1 cellular context compared by ENCODE assay signal in genomic region chr7:17016402-17017010, GRCh38.
TF ChIP-seq lines count a peak whose summit lies in the region.

No MANE protein-coding gene starts in this region.

TF ChIP-seq in IMR-90, 13 proteins besides CTCF, POLR2A, EP300 and RAD21:
- no peak for TF ChIP-seq RFX5 (IDR thresholded peaks at IDR 0.05; ENCODE audit: low read depth, low read length)
